ENCODE assay signal across 1 cellular context in genomic region chr4:81213671-81214070, GRCh38.
TF ChIP-seq lines count a peak whose summit lies in the region.

No MANE protein-coding gene starts in this region.

TF ChIP-seq in GM23338, 12 proteins besides CTCF, POLR2A, EP300 and RAD21 (continued from another document):
- TF ChIP-seq ZNF462 (CRISPR knock-in tag; IDR thresholded peaks at IDR 0.05) (no peak), REST (IDR thresholded peaks at IDR 0.05; ENCODE audit: unreplicated experiment) (no peak), ETS1 (IDR thresholded peaks at IDR 0.05) (no peak), POLR2AphosphoS5 (IDR thresholded peaks at IDR 0.05; ENCODE audit: low read depth) (no peak), STAT1 (IDR thresholded peaks at IDR 0.05; ENCODE audit: unreplicated experiment) (no peak), ZNF114 (CRISPR knock-in tag; IDR thresholded peaks at IDR 0.05) (no peak), NANOG (IDR thresholded peaks at IDR 0.05; ENCODE audit: borderline replicate concordance) (no peak)
